ENCODE assay signal across 7 cellular contexts in genomic region chr4:189036906-189037305, GRCh38.
"Had no signal": no experiment of that assay in that cellular context is flagged by ENCODE, and none has a peak within 500 bp of the region (broad histone marks: within the 10 kb centered on the region; RNA-seq: fewer than 3 reads in every experiment).

No MANE protein-coding gene starts in this region.

- DNase-seq: H7, HFFc6, KBM-7 had no signal

- H3K4me3 Mint-ChIP-seq: HFFc6, IgD-negative memory B cell had no signal

- H3K4me1 Mint-ChIP-seq: IgD-negative memory B cell had no signal

- H3K9me3 ChIP-seq: HAP-1 had no signal

- H3K4me1 ChIP-seq: HAP-1 had no signal

- H3K27me3 Mint-ChIP-seq: IgD-negative memory B cell had no signal

- H3K9me3 Mint-ChIP-seq: HFFc6 had no signal

- H3K27ac Mint-ChIP-seq: HFFc6, IgD-negative memory B cell had no signal

- H3K36me3 ChIP-seq: HAP-1 had no signal

- H3K27ac ChIP-seq: KMS-11 had no signal

- H3K9ac ChIP-seq: KMS-11 had no signal

- ATAC-seq: HCT116 had no signal

- H3K4me3 ChIP-seq: HAP-1 had no signal

- H3K4me2 ChIP-seq: KMS-11 had no signal

- H3K36me3 Mint-ChIP-seq: IgD-negative memory B cell had no signal
